Comparison of ENCODE assay signal across 10 cellular contexts in genomic region chr20:11159728-11160127, GRCh38.
A peak's percentile ranks its signal among the peaks of the same experiment; 100 is the strongest.
DNase-seq lines count a peak whose midpoint lies in the region; ATAC-seq lines count a peak whose summit lies in the region.
"Had no signal": no experiment of that assay in that cellular context is flagged by ENCODE, and none has a peak within 500 bp of the region (broad histone marks: within the 10 kb centered on the region; RNA-seq: fewer than 3 reads in every experiment).

No MANE protein-coding gene starts in this region.

- H3K36me3 ChIP-seq in adipocyte (ENCODE audit: control insufficient read depth, insufficient read depth, low read length, severe bottlenecking): no peaks in the 10 kb centered on the region
- H3K36me3 ChIP-seq: BLaER1 had no signal

- H3K4me3 ChIP-seq in adipocyte (ENCODE audit: low read length): no peak overlapping the region
- H3K4me3 ChIP-seq: BLaER1 had no signal

- no peaks in the 10 kb centered on the region for H3K9me3 Mint-ChIP-seq in stimulated activated effector memory CD8-positive, alpha-beta T cell treated with anti-CD3 and anti-CD28 coated beads, Interleukin-12 subunit alpha, Interleukin-12 subunit beta, amount 100 ng/mL, for 72 hours
- H3K9me3 Mint-ChIP-seq in activated naive CD4-positive, alpha-beta T cell treated with anti-CD3 and anti-CD28 coated beads, Interleukin-2, amount 10 ng/mL, durations not matched to agents 7 days and 5 days: peaks cover 2% of the 10 kb centered on the region

- H3K36me3 Mint-ChIP-seq in stimulated activated effector memory CD8-positive, alpha-beta T cell treated with anti-CD3 and anti-CD28 coated beads, Interleukin-12 subunit alpha, Interleukin-12 subunit beta, amount 100 ng/mL, for 72 hours: no peaks in the 10 kb centered on the region
- no peaks in the 10 kb centered on the region for H3K36me3 Mint-ChIP-seq in activated naive CD4-positive, alpha-beta T cell treated with anti-CD3 and anti-CD28 coated beads, Interleukin-2, amount 10 ng/mL, durations not matched to agents 7 days and 5 days

- DNase-seq in AG20443 (ENCODE audit: low spot score): peak; percentile 60
- DNase-seq in adipocyte (ENCODE audit: low read depth): peak; percentile 53
- DNase-seq in globus pallidus (ENCODE audit: low spot score): peak; percentile 66
- DNase-seq in nucleus accumbens (lab: John Stamatoyannopoulos, UW): peak in 30 of 56 donors; percentile 1 to 53 (median 10)
- no peak for DNase-seq in NCI-H2227 (lab: John Stamatoyannopoulos, UW; ENCODE audit: unreplicated experiment)
- no peak for DNase-seq in stimulated activated effector memory CD8-positive, alpha-beta T cell treated with anti-CD3 and anti-CD28 coated beads, Interleukin-12 subunit alpha, Interleukin-12 subunit beta, amount 100 ng/mL, for 72 hours (ENCODE audit: low spot score in 2 of 2)
- DNase-seq in activated naive CD4-positive, alpha-beta T cell treated with anti-CD3 and anti-CD28 coated beads, Interleukin-2, amount 10 ng/mL, durations not matched to agents 7 days and 5 days: no peak
- DNase-seq: SK-N-SH had no signal

- CTCF ChIA-PET in activated naive CD4-positive, alpha-beta T cell treated with anti-CD3 and anti-CD28 coated beads, Interleukin-2, amount 10 ng/mL, durations not matched to agents 7 days and 5 days (lab: Charles Lee): no interaction called here

- H3K27me3 ChIP-seq in adipocyte (replicated peaks; ENCODE audit: control insufficient read depth, insufficient read depth, low read length): no peaks in the 10 kb centered on the region
- H3K27me3 ChIP-seq: BLaER1 had no signal

- H3K9ac ChIP-seq in adipocyte (ENCODE audit: low read length): no peak overlapping the region
- H3K9ac ChIP-seq: BLaER1, SK-N-SH had no signal

- peaks cover 6% of the 10 kb centered on the region for H3K4me1 ChIP-seq in adipocyte (ENCODE audit: control insufficient read depth, insufficient read depth, low read length)
- H3K4me1 ChIP-seq: BLaER1 had no signal

- H3K4me1 Mint-ChIP-seq in stimulated activated effector memory CD8-positive, alpha-beta T cell treated with anti-CD3 and anti-CD28 coated beads, Interleukin-12 subunit alpha, Interleukin-12 subunit beta, amount 100 ng/mL, for 72 hours: no peaks in the 10 kb centered on the region
- H3K4me1 Mint-ChIP-seq in activated naive CD4-positive, alpha-beta T cell treated with anti-CD3 and anti-CD28 coated beads, Interleukin-2, amount 10 ng/mL, durations not matched to agents 7 days and 5 days: no peaks in the 10 kb centered on the region

- ATAC-seq in GM18519 (IDR thresholded peaks at IDR 0.05; ENCODE audit: low FRiP score, unreplicated experiment): no peak
- ATAC-seq in stimulated activated effector memory CD8-positive, alpha-beta T cell treated with anti-CD3 and anti-CD28 coated beads, Interleukin-12 subunit alpha, Interleukin-12 subunit beta, amount 100 ng/mL, for 72 hours: no peak

- H3K9me3 ChIP-seq in adipocyte (ENCODE audit: control insufficient read depth, low read length): no peaks in the 10 kb centered on the region
- H3K9me3 ChIP-seq: BLaER1, SK-N-SH had no signal

- H3K27me3 Mint-ChIP-seq in activated naive CD4-positive, alpha-beta T cell treated with anti-CD3 and anti-CD28 coated beads, Interleukin-2, amount 10 ng/mL, durations not matched to agents 7 days and 5 days: no peaks in the 10 kb centered on the region

- H3K27ac Mint-ChIP-seq in stimulated activated effector memory CD8-positive, alpha-beta T cell treated with anti-CD3 and anti-CD28 coated beads, Interleukin-12 subunit alpha, Interleukin-12 subunit beta, amount 100 ng/mL, for 72 hours: no peak overlapping the region
- no peak overlapping the region for H3K27ac Mint-ChIP-seq in activated naive CD4-positive, alpha-beta T cell treated with anti-CD3 and anti-CD28 coated beads, Interleukin-2, amount 10 ng/mL, durations not matched to agents 7 days and 5 days

- no peak overlapping the region for H3K4me3 Mint-ChIP-seq in stimulated activated effector memory CD8-positive, alpha-beta T cell treated with anti-CD3 and anti-CD28 coated beads, Interleukin-12 subunit alpha, Interleukin-12 subunit beta, amount 100 ng/mL, for 72 hours
- no peak overlapping the region for H3K4me3 Mint-ChIP-seq in activated naive CD4-positive, alpha-beta T cell treated with anti-CD3 and anti-CD28 coated beads, Interleukin-2, amount 10 ng/mL, durations not matched to agents 7 days and 5 days

Comparison
In these comparisons a context has a peak if more than half of its experiments do, and no peak if none do; other contexts are left out.
1. DNase-seq: peak in AG20443 (single experiment), adipocyte (single experiment), globus pallidus (single experiment) and nucleus accumbens (30 of 56); none in NCI-H2227 (single experiment), stimulated activated effector memory CD8-positive, alpha-beta T cell treated with anti-CD3 and anti-CD28 coated beads, Interleukin-12 subunit alpha, Interleukin-12 subunit beta, amount 100 ng/mL, for 72 hours (0 of 2) and activated naive CD4-positive, alpha-beta T cell treated with anti-CD3 and anti-CD28 coated beads, Interleukin-2, amount 10 ng/mL, durations not matched to agents 7 days and 5 days (single experiment).